Comparison of ENCODE assay signal across 22 cellular contexts in genomic region chr2:144547512-144547911, GRCh38. TPM values are rescaled to one million over a fixed set of nuclear protein-coding genes. Genes with fewer than 3 reads are reported as not detected.
DNase-seq lines count a peak whose midpoint lies in the region; ATAC-seq, FAIRE-seq and TF ChIP-seq lines count a peak whose summit lies in the region.
"Had no signal": no experiment of that assay in that cellular context is flagged by ENCODE, and none has a peak within 500 bp of the region (broad histone marks: within the 10 kb centered on the region; RNA-seq: fewer than 3 reads in every experiment).

No MANE protein-coding gene starts in this region.

- peak overlapping the region; percentile 58 for H3K4me3 ChIP-seq in BLaER1
- no peak overlapping the region for H3K4me3 ChIP-seq in OCI-LY1 (ENCODE audit: low read depth, low read length, poor library complexity, severe bottlenecking)
- no peak overlapping the region for H3K4me3 ChIP-seq in thyroid gland (replicated peaks in 1 of 3)

- H3K27me3 Mint-ChIP-seq in nephron progenitor cell (ENCODE audit: low read depth, poor library complexity) (peaks cover 2% of the 10 kb centered on the region), glutamatergic neuron (ENCODE audit: unreplicated experiment) (no peaks in the 10 kb centered on the region)

- H3K4me3 Mint-ChIP-seq in nephron progenitor cell (no peak overlapping the region), glutamatergic neuron (ENCODE audit: unreplicated experiment) (no peak overlapping the region)
- H3K4me3 Mint-ChIP-seq: CD14-positive monocyte, H9 had no signal

- no peaks in the 10 kb centered on the region for H3K36me3 ChIP-seq in BLaER1
- H3K36me3 ChIP-seq in OCI-LY1 (ENCODE audit: insufficient read depth, low read length), result no peaks in the 10 kb centered on the region; the same call in 1 of the 2 replicates
- no peaks in the 10 kb centered on the region for H3K36me3 ChIP-seq in thyroid gland

- peak; percentile 10 for FAIRE-seq in colon (lab: Jason Lieb, UNC)
- FAIRE-seq: A204.1 had no signal

- no peaks in the 10 kb centered on the region for H3F3A ChIP-seq in OCI-LY1 (ENCODE audit: insufficient read depth, low read length)

- intact Hi-C loops in thyroid gland (cut with DNase I), result no loop called here

- no peaks in the 10 kb centered on the region for H3K36me3 Mint-ChIP-seq in nephron progenitor cell (ENCODE audit: low read depth)
- H3K36me3 Mint-ChIP-seq in glutamatergic neuron (ENCODE audit: unreplicated experiment), result no peaks in the 10 kb centered on the region

- H2AFZ ChIP-seq in OCI-LY1 (ENCODE audit: low read length), result no peak overlapping the region

- peaks cover 13% of the 10 kb centered on the region for H3K9me3 ChIP-seq in BLaER1
- no peaks in the 10 kb centered on the region for H3K9me3 ChIP-seq in OCI-LY1 (ENCODE audit: low read length)
- H3K9me3 ChIP-seq in thyroid gland, result no peaks in the 10 kb centered on the region

- no peak for ATAC-seq in HG03095 (IDR thresholded peaks at IDR 0.05; ENCODE audit: unreplicated experiment)
- ATAC-seq in HG02610 (IDR thresholded peaks at IDR 0.05; ENCODE audit: unreplicated experiment), result no peak

- H3K9ac ChIP-seq in BLaER1, result peak overlapping the region; percentile 70
- no peak overlapping the region; the same call in 1 of the 2 replicates for H3K9ac ChIP-seq in OCI-LY1 (ENCODE audit: low read length)
- H3K9ac ChIP-seq: KMS-11 had no signal

- H3K4me2 ChIP-seq in BLaER1 (peak overlapping the region; percentile 79), OCI-LY1 (ENCODE audit: low read length) (peak overlapping the region; percentile 40; the same call in 1 of the 2 replicates)
- H3K4me2 ChIP-seq: KMS-11 had no signal

- H3K27ac ChIP-seq in BLaER1 (peak overlapping the region; percentile 79), OCI-LY1 (ENCODE audit: low read depth, low read length, poor library complexity, severe bottlenecking) (peak overlapping the region; percentile 11), thyroid gland (no peak overlapping the region)
- H3K27ac ChIP-seq: KMS-11 had no signal

- peak overlapping the region; percentile 64 for H3K27ac Mint-ChIP-seq in nephron progenitor cell
- no peak overlapping the region for H3K27ac Mint-ChIP-seq in glutamatergic neuron (ENCODE audit: unreplicated experiment)
- H3K27ac Mint-ChIP-seq: H9 had no signal

- peaks cover 39% of the 10 kb centered on the region for H3K4me1 Mint-ChIP-seq in nephron progenitor cell
- no peaks in the 10 kb centered on the region for H3K4me1 Mint-ChIP-seq in glutamatergic neuron (ENCODE audit: low read depth, unreplicated experiment)

- H4K20me1 ChIP-seq in BLaER1 (no peaks in the 10 kb centered on the region), OCI-LY1 (ENCODE audit: insufficient read depth, low read length) (no peaks in the 10 kb centered on the region)

- no peak for TF ChIP-seq POLR2A in thyroid gland (IDR thresholded peaks at IDR 0.05)

- TF ChIP-seq CTCF in OCI-LY1 (IDR thresholded peaks at IDR 0.05; ENCODE audit: low read length) (no peak), nephron progenitor cell (IDR thresholded peaks at IDR 0.05) (no peak), thyroid gland (IDR thresholded peaks at IDR 0.05) (no peak), glutamatergic neuron (IDR thresholded peaks at IDR 0.05; ENCODE audit: partially characterized antibody, unreplicated experiment) (no peak)

- H3K9me3 Mint-ChIP-seq in nephron progenitor cell (peaks cover 7% of the 10 kb centered on the region), glutamatergic neuron (ENCODE audit: unreplicated experiment) (no peaks in the 10 kb centered on the region)
- H3K9me3 Mint-ChIP-seq: H9 had no signal

- H3K9me2 ChIP-seq in OCI-LY1 (ENCODE audit: low read depth, low read length), result no peaks in the 10 kb centered on the region

- H3K27me3 ChIP-seq in BLaER1, result no peaks in the 10 kb centered on the region
- H3K27me3 ChIP-seq in OCI-LY1 (ENCODE audit: insufficient read depth, low read length), result no peaks in the 10 kb centered on the region
- no peaks in the 10 kb centered on the region for H3K27me3 ChIP-seq in thyroid gland

- DNase-seq in nephron progenitor cell (no peak), thyroid gland (no peak), glutamatergic neuron (no peak)
- DNase-seq: DMS153, EL, H9, MM.1S, NCI-H1105, NCI-H1694 treated with DMSO at 0.1 percent for 48 hours, NCI-H345, NCI-H526, OCI-M1, RPMI8226, SIG-M5 had no signal

- H3K79me2 ChIP-seq in OCI-LY1 (ENCODE audit: insufficient read depth, low read length), result no peaks in the 10 kb centered on the region

- WGBS in thyroid gland, 2 donors, result 70 to 83% methylated on average over 6 of the region's 6 CpGs

- peaks cover 45% of the 10 kb centered on the region for H3K4me1 ChIP-seq in BLaER1
- peaks cover 38% of the 10 kb centered on the region for H3K4me1 ChIP-seq in OCI-LY1 (ENCODE audit: insufficient read depth, low read length, severe bottlenecking)
- H3K4me1 ChIP-seq in thyroid gland, result no peaks in the 10 kb centered on the region

RNA-seq across cellular contexts. Expression of gene ZEB2, which starts 27.6 kb away (rescaled TPM):
- total RNA-seq in thyroid gland, result 10 to 100 TPM; 21.7 to 52.1 (median 37.9) TPM
- 121 TPM for total RNA-seq in glutamatergic neuron (ENCODE audit: unreplicated experiment)

Comparison
In these comparisons a context has a peak if more than half of its experiments do, and no peak if none do; other contexts are left out.
1. H3K27ac ChIP-seq: peak in BLaER1 (single experiment) and OCI-LY1 (single experiment); none in thyroid gland (0 of 3).